18 cellular contexts compared by ENCODE assay signal in the genomic region with DNA sequence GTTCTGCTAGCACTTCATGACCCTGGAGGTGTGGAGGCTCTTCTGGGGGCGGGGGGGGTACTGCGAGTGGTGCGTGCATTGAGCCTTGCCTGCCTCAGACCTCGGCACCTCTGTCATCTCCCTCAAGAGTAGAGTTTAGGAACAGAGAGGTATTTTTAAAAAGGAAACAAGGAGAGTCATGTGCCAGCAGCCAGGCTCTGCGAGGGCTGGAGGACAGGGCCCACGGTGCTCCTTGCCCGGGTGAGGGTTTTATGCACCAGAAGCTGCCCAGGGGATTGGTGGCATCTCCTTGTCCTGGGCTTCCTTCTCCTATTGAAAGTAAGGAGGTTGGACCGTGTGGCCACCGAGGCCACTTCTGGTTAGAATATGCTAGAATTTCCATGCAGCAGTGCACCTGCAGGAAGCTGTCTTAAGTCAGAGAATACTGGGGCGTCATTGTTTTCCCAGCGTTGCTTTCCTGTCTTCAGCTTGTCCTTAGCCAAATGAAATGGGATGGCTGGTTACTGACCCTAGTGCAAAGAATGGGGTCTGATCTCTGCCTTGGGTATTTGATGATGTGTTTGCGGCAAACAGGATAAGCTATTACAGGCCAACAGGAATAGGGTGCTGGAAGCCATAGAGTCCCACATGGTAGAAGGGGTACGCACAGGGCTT. TPM values are rescaled to one million over a fixed set of nuclear protein-coding genes. Genes with fewer than 3 reads are reported as not detected.
DNase-seq lines count a peak whose midpoint lies in the region; ATAC-seq, FAIRE-seq and TF ChIP-seq lines count a peak whose summit lies in the region.
"Had no signal": no experiment of that assay in that cellular context is flagged by ENCODE, and none has a peak within 500 bp of the region (broad histone marks: within the 10 kb centered on the region; RNA-seq: fewer than 3 reads in every experiment).

No MANE protein-coding gene starts in this region.

- peak overlapping the region; percentile 22; the same call in 1 of the 2 replicates for H3K4me2 ChIP-seq in GM12878 (ENCODE audit: control insufficient read depth, insufficient read depth)
- H3K4me2 ChIP-seq: PC-9 had no signal

- TF ChIP-seq POLR2A in GM12878 (IDR thresholded peaks at IDR 0.05; ENCODE audit: low read depth, low read length): no peak

- H3K27me3 ChIP-seq in right atrium auricular region: no peaks in the 10 kb centered on the region
- peaks cover 5 to 8% of the 10 kb centered on the region in 2 experiments; a peak in 3 of 4 replicates for H3K27me3 ChIP-seq in GM12878 (replicated peaks in 1 of 2; ENCODE audit: control insufficient read depth in 2 of 2, insufficient read depth in 2 of 2, low read length in 1 of 2)
- H3K27me3 ChIP-seq in lower lobe of right lung (ENCODE audit: low read depth): peaks cover 54% of the 10 kb centered on the region
- H3K27me3 ChIP-seq: MG63 had no signal

- H4K20me1 ChIP-seq in GM12878 (ENCODE audit: control insufficient read depth, insufficient read depth): no peaks in the 10 kb centered on the region

- H3K4me3 ChIP-seq in right atrium auricular region (no peak overlapping the region), GM12878 (no peak overlapping the region), lower lobe of right lung (no peak overlapping the region)
- H3K4me3 ChIP-seq: MG63, PC-9 had no signal

- no peak for TF ChIP-seq RAD21 in GM12878 (IDR thresholded peaks at IDR 0.05; ENCODE audit: insufficient read depth, low read depth, low read length)

- WGBS in GM12878 (ENCODE audit: insufficient coverage, insufficient replicate concordance, low lambda C conversion rate, missing lambda C conversion rate): 44% methylated on average over 13 of the region's 13 CpGs

- peak; percentile 25 for DNase-seq in Right ventricle myocardium superior
- DNase-seq in right atrium auricular region (ENCODE audit: low spot score): no peak
- DNase-seq in GM12878 (ENCODE audit: low read depth, low spot score): no peak
- DNase-seq in lower lobe of right lung: peak; percentile 20
- DNase-seq in urothelium cell line (ENCODE audit: low spot score): no peak
- no peak for DNase-seq in retina
- DNase-seq in activated CD4-positive, CD25-positive, alpha-beta regulatory T cell (lab: John Stamatoyannopoulos, UW): no peak
- DNase-seq in GM19240 (ENCODE audit: insufficient read length, low spot score): no peak
- DNase-seq: CD8-positive, alpha-beta memory T cell; EL; KBM-7; MG63; NCI-H1105; NCI-H1694 treated with DMSO at 0.1 percent for 48 hours; NCI-H446; PC-9 had no signal

- SMC1A ChIA-PET in GM12878 (lab: Charles Lee; ENCODE audit: uncharacterized antibody, unreplicated experiment): interaction anchor here (1.5 kb wide), 1 partner anchor 14 kb away, joined by 3 read pairs; no protein-coding TSS in a partner anchor

- no peaks in the 10 kb centered on the region for H3K36me3 ChIP-seq in right atrium auricular region
- H3K36me3 ChIP-seq in GM12878 (ENCODE audit: control insufficient read depth in 2 of 2, insufficient read depth in 2 of 2, low read length in 1 of 2): no peaks in the 10 kb centered on the region
- no peaks in the 10 kb centered on the region for H3K36me3 ChIP-seq in lower lobe of right lung

- RAD21 ChIA-PET in GM12878 (lab: Charles Lee; ENCODE audit: unreplicated experiment): no interaction called here

- FAIRE-seq in GM12878 (lab: Jason Lieb, UNC) (no peak), urothelium cell line (lab: Jason Lieb, UNC) (peak; percentile 53)
- FAIRE-seq: A204.1 had no signal

- no peak overlapping the region for H2AFZ ChIP-seq in GM12878 (ENCODE audit: control insufficient read depth, low read depth, low read length)
- H2AFZ ChIP-seq: PC-9 had no signal

- TF ChIP-seq CTCF in right atrium auricular region (IDR thresholded peaks at IDR 0.05) (no peak), GM12878 (IDR thresholded peaks at IDR 0.05 in 2 of 3, conservative IDR thresholded peaks at IDR 0.05 in 1 of 3; ENCODE audit: control insufficient read depth in 2 of 3, extremely low read depth in 1 of 3, insufficient read depth in 1 of 3, low read depth in 3 of 3, low read length in 3 of 3) (no peak), lower lobe of right lung (IDR thresholded peaks at IDR 0.05) (no peak)

- POLR2A ChIA-PET in GM12878 (lab: Charles Lee): no interaction called here

- H3K9ac ChIP-seq in GM12878 (ENCODE audit: control insufficient read depth, insufficient read depth, low read length): no peak overlapping the region

- CTCF ChIA-PET in GM12878 (lab: Yijun Ruan, JAX): interaction anchor here (0.6 kb wide), 1 partner anchor 35 kb away, joined by 4 read pairs; no protein-coding TSS in a partner anchor

- H3K4me1 ChIP-seq in right atrium auricular region (peaks cover 0 to 28% of the 10 kb centered on the region in 2 donors), GM12878 (ENCODE audit: control insufficient read depth, insufficient read depth, low read length) (peaks cover 11% of the 10 kb centered on the region), lower lobe of right lung (peaks cover 22% of the 10 kb centered on the region)

- BruUV-seq in GM12878 (replicated peaks; lab: Mats Ljungman, UMichigan): no TSS peak

- H3K27ac ChIP-seq in right atrium auricular region (no peak overlapping the region), GM12878 (ENCODE audit: control insufficient read depth, insufficient read depth) (no peak overlapping the region), lower lobe of right lung (no peak overlapping the region)
- H3K27ac ChIP-seq: HL-60, PC-9 had no signal

- intact Hi-C loops in Right ventricle myocardium superior (cut with DNase I) (loop anchor here (10.0 kb wide), 1 partner anchor 134 kb away; no protein-coding TSS in a partner anchor), GM12878 (cut with micrococcal nuclease; ENCODE audit: unreplicated experiment) (no loop called here), lower lobe of right lung (cut with DNase I) (no loop called here)

- in situ Hi-C loops in GM12878 (cut with MboI): no loop called here

- H3K79me2 ChIP-seq in GM12878 (ENCODE audit: control insufficient read depth, insufficient read depth, low read length): no peaks in the 10 kb centered on the region

- no peak for TF ChIP-seq EP300 in GM12878 (IDR thresholded peaks at IDR 0.05; ENCODE audit: borderline replicate concordance in 1 of 2, control insufficient read depth in 1 of 2, low read depth in 2 of 2, low read length in 2 of 2)

- H3K9me3 ChIP-seq in right atrium auricular region (no peaks in the 10 kb centered on the region), GM12878 (replicated peaks; ENCODE audit: control insufficient read depth, insufficient read depth, low read length) (no peaks in the 10 kb centered on the region), lower lobe of right lung (no peaks in the 10 kb centered on the region)
- H3K9me3 ChIP-seq: MG63 had no signal

- no peak for ATAC-seq in Right ventricle myocardium superior (ENCODE audit: poor library complexity)
- ATAC-seq in GM12878: no peak
- ATAC-seq in lower lobe of right lung: no peak

RNA-seq across cellular contexts. Expression of a gene that starts 3.2 kb away (rescaled TPM):
- total RNA-seq in Right ventricle myocardium superior: 4.2 TPM
- total RNA-seq in right atrium auricular region: 1 to 10 TPM; 1.0 to 1.7 TPM
- total RNA-seq in GM12878 (2013; cell fraction: nucleolus; rRNA removed): 7.7 and 8.1 TPM in 2 replicates
- 4.1 and 5.9 TPM in 2 replicates for total RNA-seq in GM12878 (2014; rRNA removed)
- total RNA-seq in GM12878 (2014; rRNA removed; fragmentation: Illumina TruSeq; extraction: Trizol): 3.4 and 3.5 TPM in 2 replicates
- 7.5 and 8.5 TPM in 2 replicates for total RNA-seq in GM12878 (2021)
- 0.35 TPM for polyA plus RNA-seq in GM12878 (2011; ENCODE audit: low read depth)
- 1.9 and 3.7 TPM in 2 replicates for polyA plus RNA-seq in GM12878 (2011; rRNA removed)
- polyA plus RNA-seq in GM12878 (2011; cell fraction: cytosol; rRNA removed): 5.0 and 6.4 TPM in 2 replicates
- polyA plus RNA-seq in GM12878 (2011; cell fraction: nucleus; rRNA removed): 8.9 and 13.7 TPM in 2 replicates
- 1.1 and 1.8 TPM in 2 replicates for polyA plus RNA-seq in GM12878 (2012)
- polyA plus RNA-seq in GM12878 (2014; fragmentation: Illumina TruSeq; extraction: Trizol): 1.0 and 3.1 TPM in 2 replicates
- polyA plus RNA-seq in GM12878 (2014; fragmentation: Nextera tagmentation; extraction: Ambion mirVana): under 1 TPM; 0.35 to 0.44 TPM
- 4.7 and 6.2 TPM in 2 replicates for polyA plus RNA-seq in GM12878 (2014; rRNA removed)
- polyA plus RNA-seq in GM12878 (2016; fragmentation: Nextera tagmentation; extraction: Ambion mirVana): 1 to 10 TPM; 5.8 to 6.5 TPM
- 3.1 and 6.5 TPM in 2 replicates for polyA minus RNA-seq in GM12878 (2011; rRNA and poly(A)+ RNA removed)
- polyA minus RNA-seq in GM12878 (2011; cell fraction: cytosol; rRNA and poly(A)+ RNA removed): 2.8 and 2.9 TPM in 2 replicates
- polyA minus RNA-seq in GM12878 (2011; cell fraction: nucleus; rRNA and poly(A)+ RNA removed): 3.7 and 7.4 TPM in 2 replicates
- total RNA-seq in lower lobe of right lung: 3.9 TPM

RNA-seq across cellular contexts. Expression of a gene that starts 15.7 kb away (rescaled TPM):
- total RNA-seq in Right ventricle myocardium superior (6.2 TPM), right atrium auricular region (1 to 10 TPM; 2.7 to 3.0 TPM), GM12878 (2014; rRNA removed) (1.6 and 1.9 TPM in 2 replicates), GM12878 (2014; rRNA removed; fragmentation: Illumina TruSeq; extraction: Trizol) (1.5 and 1.9 TPM in 2 replicates), GM12878 (2021) (6.3 and 6.7 TPM in 2 replicates), lower lobe of right lung (5.8 TPM)
- total RNA-seq in GM12878 (2013; cell fraction: nucleolus; rRNA removed): 3.7 and 4.0 TPM in 2 replicates
- polyA plus RNA-seq in GM12878 (2011; ENCODE audit: low read depth): 0.80 TPM
- polyA plus RNA-seq in GM12878 (2011; rRNA removed) (0.35 and 0.64 TPM in 2 replicates), GM12878 (2014; fragmentation: Illumina TruSeq; extraction: Trizol) (0.57 and 1.2 TPM in 2 replicates), GM12878 (2014; fragmentation: Nextera tagmentation; extraction: Ambion mirVana) (under 1 TPM; 0.03 to 0.16 TPM), GM12878 (2014; rRNA removed) (1.9 and 2.1 TPM in 2 replicates), GM12878 (2016; fragmentation: Nextera tagmentation; extraction: Ambion mirVana) (1 to 10 TPM; 2.1 to 3.4 TPM)
- polyA plus RNA-seq in GM12878 (2011; cell fraction: cytosol; rRNA removed): 1.4 and 1.6 TPM in 2 replicates
- polyA plus RNA-seq in GM12878 (2011; cell fraction: nucleus; rRNA removed): 2.8 and 6.6 TPM in 2 replicates
- 1.8 and 3.9 TPM in 2 replicates for polyA plus RNA-seq in GM12878 (2012)
- 0.59 and 0.67 TPM in 2 replicates for polyA minus RNA-seq in GM12878 (2011; rRNA and poly(A)+ RNA removed)
- 1.2 TPM in 2 replicates for polyA minus RNA-seq in GM12878 (2011; cell fraction: cytosol; rRNA and poly(A)+ RNA removed)
- polyA minus RNA-seq in GM12878 (2011; cell fraction: nucleus; rRNA and poly(A)+ RNA removed): 0.48 and 0.86 TPM in 2 replicates

RNA-seq across cellular contexts. Expression of a gene that starts 50.4 kb away (rescaled TPM):
- total RNA-seq in Right ventricle myocardium superior (not detected), right atrium auricular region (not detected), GM12878 (2014; rRNA removed) (0.16 and 0.17 TPM in 2 replicates), GM12878 (2014; rRNA removed; fragmentation: Illumina TruSeq; extraction: Trizol) (0.18 TPM in 1 of 2 replicates, not detected in the other), GM12878 (2021) (0.21 and 0.41 TPM in 2 replicates), lower lobe of right lung (0.18 TPM)
- total RNA-seq in GM12878 (2013; cell fraction: nucleolus; rRNA removed): 6.2 and 6.8 TPM in 2 replicates
- polyA plus RNA-seq in GM12878 (2011; ENCODE audit: low read depth): not detected
- polyA plus RNA-seq in GM12878 (2011; rRNA removed) (0.10 and 0.30 TPM in 2 replicates), GM12878 (2014; fragmentation: Illumina TruSeq; extraction: Trizol) (0.06 TPM in 1 of 2 replicates, not detected in the other), GM12878 (2014; fragmentation: Nextera tagmentation; extraction: Ambion mirVana) (under 1 TPM in 1 of 2 experiments, not detected in 1; 0.04 TPM), GM12878 (2014; rRNA removed) (0.18 and 0.30 TPM in 2 replicates), GM12878 (2016; fragmentation: Nextera tagmentation; extraction: Ambion mirVana) (under 1 TPM; 0.13 to 0.21 TPM)
- 0.27 TPM in 2 replicates for polyA plus RNA-seq in GM12878 (2011; cell fraction: cytosol; rRNA removed)
- polyA plus RNA-seq in GM12878 (2011; cell fraction: nucleus; rRNA removed): 1.0 and 1.2 TPM in 2 replicates
- 0.21 and 0.22 TPM in 2 replicates for polyA plus RNA-seq in GM12878 (2012)
- polyA minus RNA-seq in GM12878 (2011; rRNA and poly(A)+ RNA removed): 0.73 and 2.2 TPM in 2 replicates
- polyA minus RNA-seq in GM12878 (2011; cell fraction: cytosol; rRNA and poly(A)+ RNA removed): not detected in 2 replicates
- polyA minus RNA-seq in GM12878 (2011; cell fraction: nucleus; rRNA and poly(A)+ RNA removed): 2.2 and 2.9 TPM in 2 replicates
- total RNA-seq: PC-9 had no signal

RNA-seq across cellular contexts. Expression of a gene that starts 58.1 kb away (rescaled TPM):
- 25.6 TPM for total RNA-seq in Right ventricle myocardium superior
- 10 to 100 TPM; 22.8 to 24.3 TPM for total RNA-seq in right atrium auricular region
- total RNA-seq in GM12878 (2013; cell fraction: nucleolus; rRNA removed): 12.4 and 13.3 TPM in 2 replicates
- total RNA-seq in GM12878 (2014; rRNA removed): 14.5 and 15.5 TPM in 2 replicates
- 4.3 and 4.6 TPM in 2 replicates for total RNA-seq in GM12878 (2014; rRNA removed; fragmentation: Illumina TruSeq; extraction: Trizol)
- 23.1 and 24.6 TPM in 2 replicates for total RNA-seq in GM12878 (2021)
- 3.0 TPM for polyA plus RNA-seq in GM12878 (2011; ENCODE audit: low read depth)
- 9.1 and 11.3 TPM in 2 replicates for polyA plus RNA-seq in GM12878 (2011; rRNA removed)
- polyA plus RNA-seq in GM12878 (2011; cell fraction: cytosol; rRNA removed): 10.8 and 17.6 TPM in 2 replicates
- polyA plus RNA-seq in GM12878 (2011; cell fraction: nucleus; rRNA removed): 40.0 and 48.6 TPM in 2 replicates
- 12.7 and 18.0 TPM in 2 replicates for polyA plus RNA-seq in GM12878 (2012)
- 1.7 and 4.2 TPM in 2 replicates for polyA plus RNA-seq in GM12878 (2014; fragmentation: Illumina TruSeq; extraction: Trizol)
- 1 to 10 TPM in 1 of 2 experiments, under 1 TPM in 1; 0.69 to 1.2 TPM for polyA plus RNA-seq in GM12878 (2014; fragmentation: Nextera tagmentation; extraction: Ambion mirVana)
- 19.6 and 20.4 TPM in 2 replicates for polyA plus RNA-seq in GM12878 (2014; rRNA removed)
- 1 to 10 TPM; 1.6 to 1.8 TPM for polyA plus RNA-seq in GM12878 (2016; fragmentation: Nextera tagmentation; extraction: Ambion mirVana)
- 5.6 and 15.7 TPM in 2 replicates for polyA minus RNA-seq in GM12878 (2011; rRNA and poly(A)+ RNA removed)
- polyA minus RNA-seq in GM12878 (2011; cell fraction: cytosol; rRNA and poly(A)+ RNA removed): 13.2 and 17.0 TPM in 2 replicates
- polyA minus RNA-seq in GM12878 (2011; cell fraction: nucleus; rRNA and poly(A)+ RNA removed): 11.6 and 17.4 TPM in 2 replicates
- total RNA-seq in lower lobe of right lung: 20.6 TPM

Comparison
In these comparisons a context has a peak if more than half of its experiments do, and no peak if none do; other contexts are left out.
1. DNase-seq: peak in Right ventricle myocardium superior (single experiment) and lower lobe of right lung (single experiment); none in right atrium auricular region (single experiment), GM12878 (single experiment), urothelium cell line (single experiment), retina (single experiment), activated CD4-positive, CD25-positive, alpha-beta regulatory T cell (0 of 4) and GM19240 (single experiment).